In genomic region chr15:28192772-28193171, GRCh38 we compare ENCODE assay signal across 19 cellular contexts.
"Had no signal": no experiment of that assay in that cellular context is flagged by ENCODE, and none has a peak within 500 bp of the region (broad histone marks: within the 10 kb centered on the region; RNA-seq: fewer than 3 reads in every experiment).

No MANE protein-coding gene starts in this region.

- H3K27me3 ChIP-seq: heart left ventricle, neural progenitor cell, upper lobe of right lung had no signal

- H3K27me3 Mint-ChIP-seq: activated naive CD8-positive, alpha-beta T cell treated with anti-CD3 and anti-CD28 coated beads, Interleukin-2, amount 50 U/mL, for 24 hours; brain; progenitor cell of endocrine pancreas had no signal

- H3K27ac Mint-ChIP-seq: activated CD8-positive, alpha-beta T cell treated with anti-CD3 and anti-CD28 coated beads, Interleukin-2, amount 10 ng/mL, durations not matched to agents 7 days and 5 days; activated naive CD8-positive, alpha-beta T cell treated with anti-CD3 and anti-CD28 coated beads, Interleukin-2, amount 50 U/mL, for 24 hours; neural progenitor cell; progenitor cell of endocrine pancreas had no signal

- H3K4me3 Mint-ChIP-seq: activated CD8-positive, alpha-beta T cell treated with anti-CD3 and anti-CD28 coated beads, Interleukin-2, amount 10 ng/mL, durations not matched to agents 7 days and 5 days; activated naive CD8-positive, alpha-beta T cell treated with anti-CD3 and anti-CD28 coated beads, Interleukin-2, amount 50 U/mL, for 24 hours; brain; neural progenitor cell had no signal

- H3K9me3 Mint-ChIP-seq: activated naive CD8-positive, alpha-beta T cell treated with anti-CD3 and anti-CD28 coated beads, Interleukin-2, amount 50 U/mL, for 24 hours; neural progenitor cell had no signal

- H3K9me3 ChIP-seq: heart left ventricle, upper lobe of right lung had no signal

- H3K9ac ChIP-seq: neural progenitor cell had no signal

- H3K4me1 Mint-ChIP-seq: activated naive CD8-positive, alpha-beta T cell treated with anti-CD3 and anti-CD28 coated beads, Interleukin-2, amount 50 U/mL, for 24 hours had no signal

- H3K4me2 ChIP-seq: neural progenitor cell had no signal

- H3K27ac ChIP-seq: heart left ventricle, neural progenitor cell, upper lobe of right lung had no signal

- H2AFZ ChIP-seq: neural progenitor cell had no signal

- ATAC-seq: activated CD8-positive, alpha-beta T cell treated with anti-CD3 and anti-CD28 coated beads, Interleukin-2, amount 10 ng/mL, durations not matched to agents 7 days and 5 days; activated naive CD8-positive, alpha-beta T cell treated with anti-CD3 and anti-CD28 coated beads, Interleukin-2, amount 50 U/mL, for 24 hours; left ventricle myocardium superior; upper lobe of right lung had no signal

- DNase-seq: activated CD4-positive, alpha-beta T cell treated with anti-CD3 and anti-CD28 coated beads for 1 hour; activated CD4-positive, alpha-beta T cell treated with anti-CD3 and anti-CD28 coated beads, Interleukin-2, amount 50 U/mL, for 1 hour; activated CD8-positive, alpha-beta T cell treated with anti-CD3 and anti-CD28 coated beads, Interleukin-2, amount 10 ng/mL, durations not matched to agents 7 days and 5 days; activated gamma-delta T cell; activated naive CD4-positive, alpha-beta T cell treated with anti-CD3 and anti-CD28 coated beads, Interleukin-2, amount 50 U/mL, for 16 hours; activated naive CD8-positive, alpha-beta T cell treated with anti-CD3 and anti-CD28 coated beads, Interleukin-2, amount 50 U/mL, for 24 hours; activated T-cell treated with anti-CD3 and anti-CD28 coated beads, Interleukin-2, amount 50 U/mL, for 1 hour; dermis blood vessel endothelial cell; effector CD8-positive, alpha-beta T cell; heart left ventricle; left ventricle myocardium superior; mammary epithelial cell; stimulated activated CD4-positive, alpha-beta T cell treated with anti-CD3 and anti-CD28 coated beads, Interleukin-4, amount 100 ng/mL, for 24 hours; stimulated activated naive CD4-positive, alpha-beta T cell treated with Interleukin-2 at 50 U/mL for 16 hours; T-helper 9 cell; upper lobe of right lung had no signal

- H3K4me1 ChIP-seq: heart left ventricle, neural progenitor cell, upper lobe of right lung had no signal

- H3K4me3 ChIP-seq: heart left ventricle, neural progenitor cell, upper lobe of right lung had no signal
